In genomic region chr12:124940393-124941169, GRCh38 we compare ENCODE assay signal across 1 cellular context.
A peak's percentile ranks its signal among the peaks of the same experiment; 100 is the strongest.
TF ChIP-seq lines count a peak whose summit lies in the region.

No MANE protein-coding gene starts in this region.

TF ChIP-seq in A549, 52 proteins besides CTCF, POLR2A, EP300 and RAD21 (continued from another document):
- 0 out of 2 replicates have a peak, but pooled peaks have one; percentile 57 for TF ChIP-seq MAZ (IDR thresholded peaks at IDR 0.05; ENCODE audit: borderline replicate concordance, low read depth, low read length)
- peak; percentile 25; the same call in 1 of the 2 replicates for TF ChIP-seq BHLHE40 (IDR thresholded peaks at IDR 0.05; ENCODE audit: low read depth, low read length)
- no peak for TF ChIP-seq REST (IDR thresholded peaks at IDR 0.05)
- peak; percentile 80; the same call in 1 of the 2 replicates for TF ChIP-seq TP53 (CRISPR knock-in tag; IDR thresholded peaks at IDR 0.05)
- no peak for TF ChIP-seq KDM5A (IDR thresholded peaks at IDR 0.05)
- peak in 1 of 2 experiments; percentile 3; a peak in 1 of 4 replicates for TF ChIP-seq CEBPB (IDR thresholded peaks at IDR 0.05)
- peak; percentile 22 to 51; a peak in 3 of 5 replicates for TF ChIP-seq JUN (IDR thresholded peaks at IDR 0.05)
- TF ChIP-seq HOXB13 (CRISPR knock-in tag; IDR thresholded peaks at IDR 0.05; ENCODE audit: low read depth) = no peak
- no peak for TF ChIP-seq EHMT2 (IDR thresholded peaks at IDR 0.05; ENCODE audit: low read depth)
- TF ChIP-seq HOXA7 (CRISPR knock-in tag; IDR thresholded peaks at IDR 0.05) = no peak
- no peak for TF ChIP-seq CHD2 (IDR thresholded peaks at IDR 0.05; ENCODE audit: low read length, partially characterized antibody)
- no peak for TF ChIP-seq ZC3H11A (IDR thresholded peaks at IDR 0.05)
- no peak for TF ChIP-seq MAFK (IDR thresholded peaks at IDR 0.05; ENCODE audit: partially characterized antibody)
- peak; percentile 69 for TF ChIP-seq SMC3 (IDR thresholded peaks at IDR 0.05)
